1 cellular context compared by ENCODE assay signal in genomic region chr7:30594540-30595460, GRCh38.
TF ChIP-seq lines count a peak whose summit lies in the region.

Gene GARS1 (plus strand): TSS chr7:30594878. CDS start chr7:30594922, 44 bp downstream.

TF ChIP-seq in HEK293, 187 proteins besides CTCF, POLR2A, EP300 and RAD21 (continued from another document and continues in another):
- TF ChIP-seq INSM2 (tag by site-specific recombination; IDR thresholded peaks at IDR 0.05): peak; percentile 90
- no peak for TF ChIP-seq ZNF555 (tag by site-specific recombination; conservative IDR thresholded peaks at IDR 0.05)
- no peak for TF ChIP-seq ZNF114 (tag by site-specific recombination; IDR thresholded peaks at IDR 0.05)
- no peak for TF ChIP-seq ZNF23 (tag by site-specific recombination; IDR thresholded peaks at IDR 0.05; ENCODE audit: borderline replicate concordance)
- no peak for TF ChIP-seq ZNF645 (tag by site-specific recombination; IDR thresholded peaks at IDR 0.05)
- no peak; the same call in 1 of the 2 replicates for TF ChIP-seq ZNF623 (tag by site-specific recombination; IDR thresholded peaks at IDR 0.05)
- TF ChIP-seq ZNF560 (tag by site-specific recombination; IDR thresholded peaks at IDR 0.05; ENCODE audit: borderline replicate concordance): no peak
- peak; percentile 77 for TF ChIP-seq KLF7 (tag by site-specific recombination; IDR thresholded peaks at IDR 0.05; ENCODE audit: borderline replicate concordance)
- TF ChIP-seq ZNF266 (tag by site-specific recombination; IDR thresholded peaks at IDR 0.05; ENCODE audit: low read depth): no peak
- TF ChIP-seq YY2 (tag by site-specific recombination; IDR thresholded peaks at IDR 0.05): peak; percentile 78
- TF ChIP-seq ZNF292 (tag by site-specific recombination; IDR thresholded peaks at IDR 0.05; ENCODE audit: borderline replicate concordance, low read depth): no peak
- TF ChIP-seq ZNF155 (tag by site-specific recombination; IDR thresholded peaks at IDR 0.05): no peak
- TF ChIP-seq PRDM10 (tag by site-specific recombination; IDR thresholded peaks at IDR 0.05): no peak
- no peak for TF ChIP-seq ZNF157 (tag by site-specific recombination; IDR thresholded peaks at IDR 0.05)
- TF ChIP-seq MEIS1 (CRISPR knock-in tag; IDR thresholded peaks at IDR 0.05; ENCODE audit: borderline replicate concordance): no peak
- TF ChIP-seq ZNF514 (tag by site-specific recombination; IDR thresholded peaks at IDR 0.05): no peak
- no peak for TF ChIP-seq ZNF221 (tag by site-specific recombination; IDR thresholded peaks at IDR 0.05; ENCODE audit: borderline replicate concordance)
- TF ChIP-seq ZNF521 (tag by site-specific recombination; IDR thresholded peaks at IDR 0.05): no peak
- TF ChIP-seq ZNF704 (tag by site-specific recombination; IDR thresholded peaks at IDR 0.05): peak; percentile 95
- no peak for TF ChIP-seq ZNF16 (tag by site-specific recombination; IDR thresholded peaks at IDR 0.05; ENCODE audit: low read depth)
- no peak for TF ChIP-seq ZNF658 (tag by site-specific recombination; IDR thresholded peaks at IDR 0.05)
- TF ChIP-seq ZNF239 (tag by site-specific recombination; IDR thresholded peaks at IDR 0.05): no peak
- TF ChIP-seq BCL11B (tag by site-specific recombination; IDR thresholded peaks at IDR 0.05; ENCODE audit: low read depth): no peak
- TF ChIP-seq ZFP69B (tag by site-specific recombination; IDR thresholded peaks at IDR 0.05): peak; percentile 87
- TF ChIP-seq ZNF776 (tag by site-specific recombination; IDR thresholded peaks at IDR 0.05; ENCODE audit: borderline replicate concordance): peak; percentile 74; the same call in 1 of the 2 replicates
- TF ChIP-seq RBAK (tag by site-specific recombination; IDR thresholded peaks at IDR 0.05): no peak
- no peak for TF ChIP-seq ZFP41 (tag by site-specific recombination; IDR thresholded peaks at IDR 0.05; ENCODE audit: borderline replicate concordance)
- no peak for TF ChIP-seq BCL6B (tag by site-specific recombination; IDR thresholded peaks at IDR 0.05)
- TF ChIP-seq SETDB1 (IDR thresholded peaks at IDR 0.05; ENCODE audit: insufficient read length, low read length): no peak
- TF ChIP-seq ZBTB6 (tag by site-specific recombination; IDR thresholded peaks at IDR 0.05): 0 out of 2 replicates have a peak, but pooled peaks have one; percentile 21
- TF ChIP-seq ZNF629 (tag by site-specific recombination; IDR thresholded peaks at IDR 0.05): peak; percentile 91
- TF ChIP-seq ZNF214 (tag by site-specific recombination; IDR thresholded peaks at IDR 0.05; ENCODE audit: borderline replicate concordance): no peak
- TF ChIP-seq ZNF76 (tag by site-specific recombination; IDR thresholded peaks at IDR 0.05; ENCODE audit: borderline replicate concordance, low read depth): peak; percentile 80
- peak; percentile 37; the same call in 1 of the 2 replicates for TF ChIP-seq GLIS2 (tag by site-specific recombination; IDR thresholded peaks at IDR 0.05)
- TF ChIP-seq REST (tag by site-specific recombination; IDR thresholded peaks at IDR 0.05): no peak
- peak; percentile 87 for TF ChIP-seq ZBTB17 (tag by site-specific recombination; IDR thresholded peaks at IDR 0.05)
- TF ChIP-seq HOXD13 (CRISPR knock-in tag; IDR thresholded peaks at IDR 0.05; ENCODE audit: borderline replicate concordance): peak; percentile 89; the same call in 1 of the 2 replicates
- TF ChIP-seq SP2 (tag by site-specific recombination; IDR thresholded peaks at IDR 0.05): peak; percentile 52
- TF ChIP-seq ZNF501 (tag by site-specific recombination; IDR thresholded peaks at IDR 0.05): no peak; the same call in none of the 2 replicates
- TF ChIP-seq ZNF248 (tag by site-specific recombination; IDR thresholded peaks at IDR 0.05): no peak
- peak; percentile 93 for TF ChIP-seq ZNF692 (tag by site-specific recombination; IDR thresholded peaks at IDR 0.05)
- TF ChIP-seq ZNF169 (tag by site-specific recombination; IDR thresholded peaks at IDR 0.05): 0 out of 2 replicates have a peak, but pooled peaks have one; percentile 42
- no peak for TF ChIP-seq PRDM6 (tag by site-specific recombination; IDR thresholded peaks at IDR 0.05)
- TF ChIP-seq ZNF660 (tag by site-specific recombination; IDR thresholded peaks at IDR 0.05): peak; percentile 94
- TF ChIP-seq OSR2 (tag by site-specific recombination; IDR thresholded peaks at IDR 0.05): 0 out of 2 replicates have a peak, but pooled peaks have one; percentile 13
- TF ChIP-seq ZNF624 (tag by site-specific recombination; IDR thresholded peaks at IDR 0.05): 0 out of 2 replicates have a peak, but pooled peaks have one; percentile 40
- no peak for TF ChIP-seq ZNF558 (tag by site-specific recombination; IDR thresholded peaks at IDR 0.05)
